9 cellular contexts compared by ENCODE assay signal in the genomic region with DNA sequence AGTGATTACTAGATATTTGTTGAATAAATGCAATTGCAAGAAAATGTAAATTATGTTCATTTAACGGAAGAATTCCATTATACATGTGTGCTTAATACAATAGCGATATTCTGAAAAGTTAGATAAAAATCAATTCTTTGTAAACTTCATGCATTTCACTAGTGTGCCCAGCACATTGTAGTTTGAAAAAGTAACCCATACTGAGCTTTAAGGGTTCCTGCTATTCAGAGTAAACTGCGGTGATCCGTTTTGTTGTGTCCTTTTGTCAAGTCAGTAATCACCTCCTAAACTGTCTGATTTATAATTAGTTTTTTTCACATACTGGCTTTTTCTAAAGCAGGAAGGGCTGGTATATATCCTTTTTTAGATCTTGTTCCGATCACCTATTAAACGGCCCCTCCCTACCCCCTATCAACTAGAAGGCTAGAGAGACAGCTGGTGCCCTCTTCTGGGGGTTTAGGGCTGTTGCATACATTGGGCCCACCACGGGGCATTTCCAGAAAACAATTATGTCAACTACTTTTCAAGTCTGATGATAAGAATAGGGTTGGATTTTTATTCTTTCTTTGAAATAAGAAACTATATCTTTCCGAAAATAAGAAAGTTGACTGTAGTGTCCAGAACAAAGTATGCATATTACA. TPM values are rescaled to one million over a fixed set of nuclear protein-coding genes. Genes with fewer than 3 reads are reported as not detected.
DNase-seq lines count a peak whose midpoint lies in the region; ATAC-seq and TF ChIP-seq lines count a peak whose summit lies in the region.
"Had no signal": no experiment of that assay in that cellular context is flagged by ENCODE, and none has a peak within 500 bp of the region (broad histone marks: within the 10 kb centered on the region; RNA-seq: fewer than 3 reads in every experiment).

No MANE protein-coding gene starts in this region.

- peaks cover 0 to 7% (median 0%) of the 10 kb centered on the region in 3 donors for H3K27me3 Mint-ChIP-seq in CD14-positive monocyte (ENCODE audit: low read depth in 3 of 3)
- no peaks in the 10 kb centered on the region for H3K27me3 Mint-ChIP-seq in endothelial cell (ENCODE audit: unreplicated experiment)
- H3K27me3 Mint-ChIP-seq in nephron progenitor cell (ENCODE audit: low read depth, poor library complexity): peaks cover 9% of the 10 kb centered on the region

- H3K4me1 Mint-ChIP-seq in CD14-positive monocyte (no peaks in the 10 kb centered on the region), endothelial cell (ENCODE audit: unreplicated experiment) (no peaks in the 10 kb centered on the region), nephron progenitor cell (no peaks in the 10 kb centered on the region)

- H3K9me3 Mint-ChIP-seq in CD14-positive monocyte (no peaks in the 10 kb centered on the region), endothelial cell (ENCODE audit: unreplicated experiment) (no peaks in the 10 kb centered on the region), nephron progenitor cell (peaks cover 24% of the 10 kb centered on the region)

- H3K27ac Mint-ChIP-seq in CD14-positive monocyte (no peak overlapping the region), endothelial cell (ENCODE audit: unreplicated experiment) (no peak overlapping the region), nephron progenitor cell (no peak overlapping the region)

- H3K36me3 Mint-ChIP-seq in CD14-positive monocyte (no peaks in the 10 kb centered on the region), endothelial cell (ENCODE audit: low read depth, unreplicated experiment) (no peaks in the 10 kb centered on the region), nephron progenitor cell (ENCODE audit: low read depth) (no peaks in the 10 kb centered on the region)

- peak; percentile 63 for ATAC-seq in GM18867 (IDR thresholded peaks at IDR 0.05; ENCODE audit: unreplicated experiment)
- ATAC-seq in HG03175 (IDR thresholded peaks at IDR 0.05; ENCODE audit: unreplicated experiment): no peak
- no peak for ATAC-seq in HG03108 (IDR thresholded peaks at IDR 0.05; ENCODE audit: unreplicated experiment)
- ATAC-seq in GM21619 (IDR thresholded peaks at IDR 0.05; ENCODE audit: unreplicated experiment): no peak

- H3K4me3 Mint-ChIP-seq in CD14-positive monocyte (no peak overlapping the region), endothelial cell (ENCODE audit: unreplicated experiment) (no peak overlapping the region), nephron progenitor cell (no peak overlapping the region)

- no peak for DNase-seq in CD14-positive monocyte (ENCODE audit: low spot score)
- peak; percentile 21 for DNase-seq in NCI-H748 (lab: John Stamatoyannopoulos, UW; ENCODE audit: unreplicated experiment)
- DNase-seq in endothelial cell (ENCODE audit: low spot score): peak; percentile 33
- peak; percentile 28 for DNase-seq in nephron progenitor cell

- TF ChIP-seq CTCF in CD14-positive monocyte (IDR thresholded peaks at IDR 0.05): peak; percentile 36
- peak; percentile 29 for TF ChIP-seq CTCF in endothelial cell (IDR thresholded peaks at IDR 0.05; ENCODE audit: unreplicated experiment)
- TF ChIP-seq CTCF in nephron progenitor cell (IDR thresholded peaks at IDR 0.05): peak; percentile 61

- intact Hi-C loops in CD14-positive monocyte (cut with micrococcal nuclease): no loop called here

RNA-seq across cellular contexts. Expression of gene BMP15, which starts 7.0 kb away (rescaled TPM):
- polyA plus RNA-seq in CD14-positive monocyte: not detected
- total RNA-seq in endothelial cell (ENCODE audit: unreplicated experiment): not detected
- total RNA-seq: mononuclear cell had no signal
